10 cellular contexts compared by ENCODE assay signal in genomic region chr2:170714156-170715061, GRCh38. TPM values are rescaled to one million over a fixed set of nuclear protein-coding genes. Genes with fewer than 3 reads are reported as not detected.
A peak's percentile ranks its signal among the peaks of the same experiment; 100 is the strongest.
DNase-seq lines count a peak whose midpoint lies in the region; ATAC-seq, FAIRE-seq and TF ChIP-seq lines count a peak whose summit lies in the region.
"Had no signal": no experiment of that assay in that cellular context is flagged by ENCODE, and none has a peak within 500 bp of the region (broad histone marks: within the 10 kb centered on the region; RNA-seq: fewer than 3 reads in every experiment).

No MANE protein-coding gene starts in this region.

- no peak for ATAC-seq in CD8-positive, alpha-beta T cell
- peak; percentile 75 for ATAC-seq in Right ventricle myocardium superior (ENCODE audit: poor library complexity)
- no peak for ATAC-seq in GM21528 (IDR thresholded peaks at IDR 0.05; ENCODE audit: low FRiP score, unreplicated experiment)

- peaks cover 43% of the 10 kb centered on the region for H3K4me1 Mint-ChIP-seq in CD8-positive, alpha-beta T cell (ENCODE audit: low read depth)
- peaks cover 40% of the 10 kb centered on the region for H3K4me1 Mint-ChIP-seq in activated T-cell treated with anti-CD3 and anti-CD28 coated beads, Interleukin-2, amount 50 U/mL, for 24 hours (ENCODE audit: low read depth)

- CTCF ChIA-PET in CD8-positive, alpha-beta T cell (lab: Charles Lee), result no interaction called here

- intact Hi-C loops in CD8-positive, alpha-beta T cell (cut with DNase I, micrococcal nuclease), result loop anchor here (5.0 to 10.0 kb wide), 5 partner anchors 58 to 210 kb away; partner anchors contain the start of genes GAD1 (in 2 of the 2) and ERICH2 (in 1 of the 2)
- intact Hi-C loops in Right ventricle myocardium superior (cut with DNase I), result no loop called here

- peaks cover 47% of the 10 kb centered on the region for H3K27me3 ChIP-seq in CD8-positive, alpha-beta T cell (ENCODE audit: insufficient read depth, low read length)
- H3K27me3 ChIP-seq in rectal smooth muscle tissue (ENCODE audit: control insufficient read depth, insufficient read depth, low read length), result peaks cover 26% of the 10 kb centered on the region

- no peak overlapping the region for H3K27ac ChIP-seq in CD8-positive, alpha-beta T cell (ENCODE audit: low read depth, low read length)
- no peak overlapping the region for H3K27ac ChIP-seq in rectal smooth muscle tissue (ENCODE audit: low read depth, low read length)

- H3K4me1 ChIP-seq in CD8-positive, alpha-beta T cell (ENCODE audit: insufficient read depth, low read length), result peaks cover 50% of the 10 kb centered on the region
- peaks cover 3% of the 10 kb centered on the region for H3K4me1 ChIP-seq in rectal smooth muscle tissue (ENCODE audit: control insufficient read depth, insufficient read depth, low read length)

- no peak for TF ChIP-seq CTCF in CD8-positive, alpha-beta T cell (IDR thresholded peaks at IDR 0.05)

- no peaks in the 10 kb centered on the region for H3K9me3 Mint-ChIP-seq in CD8-positive, alpha-beta T cell
- no peaks in the 10 kb centered on the region for H3K9me3 Mint-ChIP-seq in activated T-cell treated with anti-CD3 and anti-CD28 coated beads, Interleukin-2, amount 50 U/mL, for 24 hours

- peak overlapping the region; percentile 44 for H3K4me3 ChIP-seq in CD8-positive, alpha-beta T cell (ENCODE audit: low read depth, low read length)
- peak overlapping the region; percentile 62 for H3K4me3 ChIP-seq in rectal smooth muscle tissue (ENCODE audit: low read length)

- H3K4me3 Mint-ChIP-seq in CD8-positive, alpha-beta T cell, result peak overlapping the region; percentile 90
- H3K4me3 Mint-ChIP-seq in activated T-cell treated with anti-CD3 and anti-CD28 coated beads, Interleukin-2, amount 50 U/mL, for 24 hours, result peak overlapping the region; percentile 68

- peak overlapping the region; percentile 37 for H3K27ac Mint-ChIP-seq in CD8-positive, alpha-beta T cell
- H3K27ac Mint-ChIP-seq in activated T-cell treated with anti-CD3 and anti-CD28 coated beads, Interleukin-2, amount 50 U/mL, for 24 hours, result no peak overlapping the region

- no peak overlapping the region for H3K9ac ChIP-seq in rectal smooth muscle tissue (ENCODE audit: low read length)

- POLR2A ChIA-PET in CD8-positive, alpha-beta T cell (lab: Charles Lee), result interaction anchor here (1.8 kb wide), 1 partner anchor 58 kb away, joined by 4 read pairs; no protein-coding TSS in a partner anchor

- H3K36me3 Mint-ChIP-seq in CD8-positive, alpha-beta T cell, result no peaks in the 10 kb centered on the region
- no peaks in the 10 kb centered on the region for H3K36me3 Mint-ChIP-seq in activated T-cell treated with anti-CD3 and anti-CD28 coated beads, Interleukin-2, amount 50 U/mL, for 24 hours (ENCODE audit: low read depth)

- peak in 1 of 7 experiments; percentile 7 for DNase-seq in CD8-positive, alpha-beta T cell
- DNase-seq in HTR-8/SVneo (ENCODE audit: insufficient read length, low spot score), result peak; percentile 48
- peak; percentile 48 for DNase-seq in activated T-cell treated with anti-CD3 and anti-CD28 coated beads, Interleukin-2, amount 50 U/mL, for 24 hours
- DNase-seq in Right ventricle myocardium superior, result no peak
- no peak for DNase-seq in activated effector memory CD4-positive, alpha-beta T cell treated with Interleukin-2 at 50 U/mL for 16 hours
- DNase-seq in dedifferentiated amniotic fluid mesenchymal stem cell (ENCODE audit: extremely low spot score), result no peak

- no peaks in the 10 kb centered on the region for H3K36me3 ChIP-seq in CD8-positive, alpha-beta T cell (ENCODE audit: insufficient read depth, low read length)
- H3K36me3 ChIP-seq in rectal smooth muscle tissue (ENCODE audit: control insufficient read depth, insufficient read depth, low read length), result no peaks in the 10 kb centered on the region

- no peak for FAIRE-seq in HTR-8/SVneo (lab: Jason Lieb, UNC)

- no peaks in the 10 kb centered on the region for H3K9me3 ChIP-seq in CD8-positive, alpha-beta T cell (ENCODE audit: low read length)

- H3K27me3 Mint-ChIP-seq in CD8-positive, alpha-beta T cell (ENCODE audit: low read depth), result peaks cover 61% of the 10 kb centered on the region
- peaks cover 83% of the 10 kb centered on the region for H3K27me3 Mint-ChIP-seq in activated T-cell treated with anti-CD3 and anti-CD28 coated beads, Interleukin-2, amount 50 U/mL, for 24 hours

RNA-seq across cellular contexts. Expression of gene SP5, which starts 0.7 kb away (rescaled TPM):
- total RNA-seq in CD8-positive, alpha-beta T cell, result not detected
- 0.46 TPM for total RNA-seq in Right ventricle myocardium superior
- total RNA-seq: LHCN-M2, pulmonary artery endothelial cell had no signal

RNA-seq across cellular contexts. Expression of gene ERICH2, which starts 55.8 kb away (rescaled TPM):
- total RNA-seq in CD8-positive, alpha-beta T cell, result not detected
- total RNA-seq in Right ventricle myocardium superior, result 0.94 TPM
- total RNA-seq: LHCN-M2, pulmonary artery endothelial cell had no signal

Comparison
In these comparisons a context has a peak if more than half of its experiments do, and no peak if none do; other contexts are left out.
1. DNase-seq: peak in HTR-8/SVneo (single experiment) and activated T-cell treated with anti-CD3 and anti-CD28 coated beads, Interleukin-2, amount 50 U/mL, for 24 hours (single experiment); none in Right ventricle myocardium superior (single experiment), activated effector memory CD4-positive, alpha-beta T cell treated with Interleukin-2 at 50 U/mL for 16 hours (single experiment) and dedifferentiated amniotic fluid mesenchymal stem cell (single experiment).